8 cellular contexts compared by ENCODE assay signal in genomic region chr3:37945803-37946530, GRCh38. TPM values are rescaled to one million over a fixed set of nuclear protein-coding genes. Genes with fewer than 3 reads are reported as not detected.
DNase-seq lines count a peak whose midpoint lies in the region; ATAC-seq and TF ChIP-seq lines count a peak whose summit lies in the region.

No MANE protein-coding gene starts in this region.

- DNase-seq in ELR (ENCODE audit: low read depth), result peak; percentile 81
- no peak for DNase-seq in left ventricle myocardium inferior
- no peak for DNase-seq in sciatic nerve (ENCODE audit: low spot score)
- DNase-seq in NK-92 (lab: John Stamatoyannopoulos, UW; ENCODE audit: unreplicated experiment), result no peak
- no peak for DNase-seq in UCSD-AML1 (lab: John Stamatoyannopoulos, UW; ENCODE audit: unreplicated experiment)
- no peak for DNase-seq in activated CD4-positive, alpha-beta T cell treated with anti-CD3 and anti-CD28 coated beads, Interleukin-2, amount 10 ng/mL, durations not matched to agents 7 days and 5 days
- no peak for DNase-seq in posterior vena cava (ENCODE audit: low spot score)

- intact Hi-C loops in left ventricle myocardium inferior (cut with micrococcal nuclease), result no loop called here
- intact Hi-C loops in sciatic nerve (cut with DNase I), result no loop called here
- intact Hi-C loops in posterior vena cava (cut with DNase I), result no loop called here

- no peaks in the 10 kb centered on the region for H3K36me3 ChIP-seq in left ventricle myocardium inferior

- H3K36me3 Mint-ChIP-seq in activated CD4-positive, alpha-beta T cell treated with anti-CD3 and anti-CD28 coated beads, Interleukin-2, amount 10 ng/mL, durations not matched to agents 7 days and 5 days (ENCODE audit: low read depth), result no peaks in the 10 kb centered on the region

- no peaks in the 10 kb centered on the region for H3K9me3 ChIP-seq in left ventricle myocardium inferior (replicated peaks)

- H3K4me1 ChIP-seq in left ventricle myocardium inferior, result peaks cover 47% of the 10 kb centered on the region

- no peaks in the 10 kb centered on the region for H3K27me3 Mint-ChIP-seq in activated CD4-positive, alpha-beta T cell treated with anti-CD3 and anti-CD28 coated beads, Interleukin-2, amount 10 ng/mL, durations not matched to agents 7 days and 5 days

- no peak for TF ChIP-seq CTCF in VCaP (conservative IDR thresholded peaks at IDR 0.05)
- TF ChIP-seq CTCF in left ventricle myocardium inferior (IDR thresholded peaks at IDR 0.05; ENCODE audit: borderline replicate concordance), result no peak

- POLR2A ChIA-PET in activated CD4-positive, alpha-beta T cell treated with anti-CD3 and anti-CD28 coated beads, Interleukin-2, amount 10 ng/mL, durations not matched to agents 7 days and 5 days (lab: Charles Lee), result no interaction called here

- no peaks in the 10 kb centered on the region for H3K27me3 ChIP-seq in left ventricle myocardium inferior (ENCODE audit: low read depth)

- no peak overlapping the region for H3K27ac Mint-ChIP-seq in activated CD4-positive, alpha-beta T cell treated with anti-CD3 and anti-CD28 coated beads, Interleukin-2, amount 10 ng/mL, durations not matched to agents 7 days and 5 days

- ATAC-seq in sciatic nerve, result peak; percentile 36

- no peaks in the 10 kb centered on the region for H3K4me1 Mint-ChIP-seq in activated CD4-positive, alpha-beta T cell treated with anti-CD3 and anti-CD28 coated beads, Interleukin-2, amount 10 ng/mL, durations not matched to agents 7 days and 5 days

- H3K4me3 ChIP-seq in left ventricle myocardium inferior, result no peak overlapping the region

- H3K4me3 Mint-ChIP-seq in activated CD4-positive, alpha-beta T cell treated with anti-CD3 and anti-CD28 coated beads, Interleukin-2, amount 10 ng/mL, durations not matched to agents 7 days and 5 days, result no peak overlapping the region

- CTCF ChIA-PET in activated CD4-positive, alpha-beta T cell treated with anti-CD3 and anti-CD28 coated beads, Interleukin-2, amount 10 ng/mL, durations not matched to agents 7 days and 5 days (lab: Charles Lee), result interaction anchor here (1.0 to 1.5 kb wide), 2 partner anchors 8 to 10 kb away, joined by 3 read pairs; no protein-coding TSS in a partner anchor

- H3K9me3 Mint-ChIP-seq in activated CD4-positive, alpha-beta T cell treated with anti-CD3 and anti-CD28 coated beads, Interleukin-2, amount 10 ng/mL, durations not matched to agents 7 days and 5 days, result no peaks in the 10 kb centered on the region

- H3K27ac ChIP-seq in VCaP (peak overlapping the region; percentile 90), left ventricle myocardium inferior (replicated peaks) (peak overlapping the region; percentile 72)

RNA-seq across cellular contexts. Expression of gene VILL, which starts 44.6 kb away (rescaled TPM):
- total RNA-seq in left ventricle myocardium inferior (3.6 TPM), sciatic nerve (9.9 TPM), posterior vena cava (1 to 10 TPM; 3.4 to 5.9 TPM)
- 10 to 100 TPM; 19.4 to 23.0 TPM for total RNA-seq in activated CD4-positive, alpha-beta T cell treated with anti-CD3 and anti-CD28 coated beads, Interleukin-2, amount 10 ng/mL, durations not matched to agents 7 days and 5 days
